ENCODE assay signal across 35 cellular contexts in the genomic region with DNA sequence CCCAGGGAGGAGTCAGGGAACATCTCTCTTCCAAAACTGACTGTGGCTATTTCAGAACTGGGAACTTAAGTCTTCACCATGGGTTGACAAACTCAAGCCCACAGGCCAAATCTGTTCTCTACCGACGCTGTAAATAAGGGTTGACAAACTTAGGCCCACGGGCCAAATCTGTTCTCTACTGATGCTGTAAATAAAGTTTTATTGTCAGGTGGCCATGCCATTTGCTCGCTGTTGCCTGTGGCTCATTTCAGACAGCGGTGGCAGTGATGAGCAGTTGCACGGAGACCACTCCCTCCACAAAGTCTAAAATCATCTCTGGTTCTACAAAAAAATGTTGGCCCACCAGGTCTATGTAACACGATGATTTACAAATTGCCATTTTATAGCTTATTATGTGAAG.
"Had no signal": no experiment of that assay in that cellular context is flagged by ENCODE, and none has a peak within 500 bp of the region (broad histone marks: within the 10 kb centered on the region; RNA-seq: fewer than 3 reads in every experiment).

No MANE protein-coding gene starts in this region.

- H3K9me3 ChIP-seq: esophagus muscularis mucosa, gastrocnemius medialis, heart left ventricle had no signal

- H3K9me3 Mint-ChIP-seq: activated CD4-positive, alpha-beta memory T cell treated with anti-CD3 and anti-CD28 coated beads for 36 hours; activated CD4-positive, alpha-beta T cell treated with anti-CD3 and anti-CD28 coated beads, Interleukin-2, amount 10 ng/mL, durations not matched to agents 24 days and 14 days; activated naive CD4-positive, alpha-beta T cell treated with anti-CD3 and anti-CD28 coated beads for 36 hours; activated naive CD4-positive, alpha-beta T cell treated with anti-CD3 and anti-CD28 coated beads, Interleukin-2, amount 50 U/mL, for 24 hours; activated naive CD8-positive, alpha-beta T cell treated with anti-CD3 and anti-CD28 coated beads for 36 hours; activated T-helper 1 cell treated with anti-CD3 and anti-CD28 coated beads, Interleukin-12 subunit alpha, Interleukin-12 subunit beta, Interleukin-2, Interleukin-4 antibody, amounts not matched to agents 30 ng/mL and 10 ng/mL and 1 ng/mL, durations not matched to agents 14 hours and 24 hours and 36 hours; activated T-helper 2 cell treated with anti-CD3 and anti-CD28 coated beads, Interferon-gamma antibody, Interleukin-2, Interleukin-4, amounts not matched to agents 10 μg/mL and 5 μg/mL and 100 μg/mL, durations not matched to agents 14 hours and 24 hours and 36 hours; T-helper 2 cell treated with Interferon-gamma antibody and Interleukin-4, amounts not matched to agents 5 μg/mL and 100 μg/mL, for 36 hours had no signal

- H3K4me3 Mint-ChIP-seq: activated CD4-positive, alpha-beta memory T cell treated with anti-CD3 and anti-CD28 coated beads for 36 hours; activated CD4-positive, alpha-beta T cell treated with anti-CD3 and anti-CD28 coated beads for 36 hours; activated CD4-positive, alpha-beta T cell treated with anti-CD3 and anti-CD28 coated beads, Interleukin-2, amount 10 ng/mL, durations not matched to agents 24 days and 14 days; activated CD8-positive, alpha-beta memory T cell treated with anti-CD3 and anti-CD28 coated beads, Interleukin-2, amount 10 ng/mL, durations not matched to agents 7 days and 5 days; activated CD8-positive, alpha-beta T cell treated with anti-CD3 and anti-CD28 coated beads, Interleukin-2, amount 10 ng/mL, durations not matched to agents 7 days and 5 days; activated naive CD4-positive, alpha-beta T cell treated with anti-CD3 and anti-CD28 coated beads for 36 hours; activated naive CD4-positive, alpha-beta T cell treated with anti-CD3 and anti-CD28 coated beads, Interleukin-2, amount 50 U/mL, for 24 hours; activated naive CD8-positive, alpha-beta T cell treated with anti-CD3 and anti-CD28 coated beads for 36 hours; activated T-helper 1 cell treated with anti-CD3 and anti-CD28 coated beads, Interleukin-12 subunit alpha, Interleukin-12 subunit beta, Interleukin-2, Interleukin-4 antibody, amounts not matched to agents 30 ng/mL and 10 ng/mL and 1 ng/mL, durations not matched to agents 14 hours and 24 hours and 36 hours; effector memory CD8-positive, alpha-beta T cell; T-helper 17 cell; T-helper 2 cell treated with Interferon-gamma antibody and Interleukin-4, amounts not matched to agents 5 μg/mL and 100 μg/mL, for 36 hours had no signal

- H3K27ac Mint-ChIP-seq: activated CD4-positive, alpha-beta memory T cell treated with anti-CD3 and anti-CD28 coated beads for 36 hours; activated CD4-positive, alpha-beta T cell treated with anti-CD3 and anti-CD28 coated beads for 36 hours; activated CD4-positive, alpha-beta T cell treated with anti-CD3 and anti-CD28 coated beads, Interleukin-2, amount 10 ng/mL, durations not matched to agents 24 days and 14 days; activated CD8-positive, alpha-beta memory T cell treated with anti-CD3 and anti-CD28 coated beads, Interleukin-2, amount 10 ng/mL, durations not matched to agents 7 days and 5 days; activated CD8-positive, alpha-beta T cell treated with anti-CD3 and anti-CD28 coated beads, Interleukin-2, amount 10 ng/mL, durations not matched to agents 7 days and 5 days; activated naive CD4-positive, alpha-beta T cell treated with anti-CD3 and anti-CD28 coated beads for 36 hours; activated naive CD4-positive, alpha-beta T cell treated with anti-CD3 and anti-CD28 coated beads, Interleukin-2, amount 50 U/mL, for 24 hours; activated naive CD8-positive, alpha-beta T cell treated with anti-CD3 and anti-CD28 coated beads for 36 hours; activated T-helper 1 cell treated with anti-CD3 and anti-CD28 coated beads, Interleukin-12 subunit alpha, Interleukin-12 subunit beta, Interleukin-2, Interleukin-4 antibody, amounts not matched to agents 30 ng/mL and 10 ng/mL and 1 ng/mL, durations not matched to agents 14 hours and 24 hours and 36 hours; activated T-helper 2 cell treated with anti-CD3 and anti-CD28 coated beads, Interferon-gamma antibody, Interleukin-2, Interleukin-4, amounts not matched to agents 10 μg/mL and 5 μg/mL and 100 μg/mL, durations not matched to agents 14 hours and 24 hours and 36 hours; effector memory CD8-positive, alpha-beta T cell; T-helper 17 cell; T-helper 2 cell treated with Interferon-gamma antibody and Interleukin-4, amounts not matched to agents 5 μg/mL and 100 μg/mL, for 36 hours had no signal

- FAIRE-seq: astrocyte, colon had no signal

- DNase-seq: activated CD4-positive, alpha-beta memory T cell treated with anti-CD3 and anti-CD28 coated beads for 36 hours; activated CD4-positive, alpha-beta T cell treated with anti-CD3 and anti-CD28 coated beads for 36 hours; activated CD4-positive, alpha-beta T cell treated with anti-CD3 and anti-CD28 coated beads, Interleukin-2, amount 10 ng/mL, durations not matched to agents 24 days and 14 days; activated CD4-positive, CD25-positive, alpha-beta regulatory T cell; activated CD4-positive, CD25-positive, alpha-beta regulatory T cell treated with anti-CD3 and anti-CD28 coated beads, Interleukin-2, amount 50 U/mL, for 72 hours; activated CD8-positive, alpha-beta memory T cell treated with anti-CD3 and anti-CD28 coated beads, Interleukin-2, amount 10 ng/mL, durations not matched to agents 7 days and 5 days; activated CD8-positive, alpha-beta memory T cell treated with anti-CD3 and anti-CD28 coated beads, Interleukin-2, amount 50 U/mL, for 4 hours; activated CD8-positive, alpha-beta T cell treated with anti-CD3 and anti-CD28 coated beads, Interleukin-2, amount 10 ng/mL, durations not matched to agents 7 days and 5 days; activated effector memory CD4-positive, alpha-beta T cell treated with anti-CD3 and anti-CD28 coated beads, Interleukin-2, amount 50 U/mL, for 16 hours; activated naive CD4-positive, alpha-beta T cell treated with anti-CD3 and anti-CD28 coated beads for 36 hours; activated naive CD8-positive, alpha-beta T cell treated with anti-CD3 and anti-CD28 coated beads for 36 hours; activated T-cell treated with anti-CD3 and anti-CD28 coated beads, Interleukin-2, amount 50 U/mL, for 1 hour; activated T-cell treated with anti-CD3 and anti-CD28 coated beads, Interleukin-2, amount 50 U/mL, for 48 hours; anterior cingulate cortex; brain microvascular endothelial cell; caudate nucleus; cortex of kidney; dermis blood vessel endothelial cell; effector CD4-positive, alpha-beta T cell; effector memory CD8-positive, alpha-beta T cell; erythroblast; foreskin keratinocyte; gastrocnemius medialis; glutamatergic neuron; heart left ventricle; T-helper 1 cell; T-helper 17 cell; T1000 had no signal

- H3K36me3 ChIP-seq: brain microvascular endothelial cell, esophagus muscularis mucosa, gastrocnemius medialis, heart left ventricle had no signal

- H3K27me3 Mint-ChIP-seq: activated CD4-positive, alpha-beta T cell treated with anti-CD3 and anti-CD28 coated beads, Interleukin-2, amount 10 ng/mL, durations not matched to agents 24 days and 14 days; activated CD8-positive, alpha-beta memory T cell treated with anti-CD3 and anti-CD28 coated beads, Interleukin-2, amount 10 ng/mL, durations not matched to agents 7 days and 5 days; activated naive CD4-positive, alpha-beta T cell treated with anti-CD3 and anti-CD28 coated beads, Interleukin-2, amount 50 U/mL, for 24 hours; activated naive CD8-positive, alpha-beta T cell treated with anti-CD3 and anti-CD28 coated beads for 36 hours; effector memory CD8-positive, alpha-beta T cell had no signal

- H3K4me1 ChIP-seq: esophagus muscularis mucosa, foreskin keratinocyte, gastrocnemius medialis, heart left ventricle had no signal

- H3K4me3 ChIP-seq: esophagus muscularis mucosa, gastrocnemius medialis, heart left ventricle had no signal

- ATAC-seq: activated CD4-positive, alpha-beta T cell treated with anti-CD3 and anti-CD28 coated beads for 36 hours; activated CD8-positive, alpha-beta memory T cell treated with anti-CD3 and anti-CD28 coated beads, Interleukin-2, amount 10 ng/mL, durations not matched to agents 7 days and 5 days; activated CD8-positive, alpha-beta T cell treated with anti-CD3 and anti-CD28 coated beads, Interleukin-2, amount 10 ng/mL, durations not matched to agents 7 days and 5 days; effector memory CD8-positive, alpha-beta T cell; foreskin keratinocyte; gastrocnemius medialis; heart left ventricle; T-helper 17 cell had no signal

- H3K36me3 Mint-ChIP-seq: activated CD4-positive, alpha-beta memory T cell treated with anti-CD3 and anti-CD28 coated beads for 36 hours; activated CD8-positive, alpha-beta memory T cell treated with anti-CD3 and anti-CD28 coated beads, Interleukin-2, amount 10 ng/mL, durations not matched to agents 7 days and 5 days; activated naive CD4-positive, alpha-beta T cell treated with anti-CD3 and anti-CD28 coated beads, Interleukin-2, amount 50 U/mL, for 24 hours; activated naive CD8-positive, alpha-beta T cell treated with anti-CD3 and anti-CD28 coated beads for 36 hours had no signal

- H3K27ac ChIP-seq: brain microvascular endothelial cell, esophagus muscularis mucosa, foreskin keratinocyte, gastrocnemius medialis, heart left ventricle had no signal

- H3K4me1 Mint-ChIP-seq: activated CD4-positive, alpha-beta T cell treated with anti-CD3 and anti-CD28 coated beads for 36 hours; activated CD4-positive, alpha-beta T cell treated with anti-CD3 and anti-CD28 coated beads, Interleukin-2, amount 10 ng/mL, durations not matched to agents 24 days and 14 days; activated CD8-positive, alpha-beta memory T cell treated with anti-CD3 and anti-CD28 coated beads, Interleukin-2, amount 10 ng/mL, durations not matched to agents 7 days and 5 days; activated naive CD4-positive, alpha-beta T cell treated with anti-CD3 and anti-CD28 coated beads, Interleukin-2, amount 50 U/mL, for 24 hours; activated naive CD8-positive, alpha-beta T cell treated with anti-CD3 and anti-CD28 coated beads for 36 hours; T-helper 17 cell had no signal

- H3K27me3 ChIP-seq: brain microvascular endothelial cell, foreskin keratinocyte, gastrocnemius medialis had no signal
